1 cellular context compared by ENCODE assay signal in genomic region chr6:26196846-26197683, GRCh38.
TF ChIP-seq lines count a peak whose summit lies in the region.

No MANE protein-coding gene starts in this region.

TF ChIP-seq in HepG2, 621 proteins besides CTCF, POLR2A, EP300 and RAD21 (continued from another document and continues in another):
- peak; percentile 84 for TF ChIP-seq AKNA (CRISPR knock-in tag; IDR thresholded peaks at IDR 0.05; ENCODE audit: borderline replicate concordance)
- TF ChIP-seq TMF1 (CRISPR knock-in tag; IDR thresholded peaks at IDR 0.05; ENCODE audit: low read depth): peak; percentile 96
- peak; percentile 82 for TF ChIP-seq TAF15 (IDR thresholded peaks at IDR 0.05; ENCODE audit: low read depth, low read length, poor library complexity, severe bottlenecking)
- TF ChIP-seq, protein P1, sequence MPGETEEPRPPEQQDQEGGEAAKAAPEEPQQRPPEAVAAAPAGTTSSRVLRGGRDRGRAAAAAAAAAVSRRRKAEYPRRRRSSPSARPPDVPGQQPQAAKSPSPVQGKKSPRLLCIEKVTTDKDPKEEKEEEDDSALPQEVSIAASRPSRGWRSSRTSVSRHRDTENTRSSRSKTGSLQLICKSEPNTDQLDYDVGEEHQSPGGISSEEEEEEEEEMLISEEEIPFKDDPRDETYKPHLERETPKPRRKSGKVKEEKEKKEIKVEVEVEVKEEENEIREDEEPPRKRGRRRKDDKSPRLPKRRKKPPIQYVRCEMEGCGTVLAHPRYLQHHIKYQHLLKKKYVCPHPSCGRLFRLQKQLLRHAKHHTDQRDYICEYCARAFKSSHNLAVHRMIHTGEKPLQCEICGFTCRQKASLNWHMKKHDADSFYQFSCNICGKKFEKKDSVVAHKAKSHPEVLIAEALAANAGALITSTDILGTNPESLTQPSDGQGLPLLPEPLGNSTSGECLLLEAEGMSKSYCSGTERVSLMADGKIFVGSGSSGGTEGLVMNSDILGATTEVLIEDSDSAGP (CRISPR knock-in tag; IDR thresholded peaks at IDR 0.05; ENCODE audit: borderline replicate concordance): peak; percentile 96
- peak; percentile 42 for TF ChIP-seq CEBPG (CRISPR knock-in tag; IDR thresholded peaks at IDR 0.05)
- peak; percentile 99 for TF ChIP-seq FIP1L1 (IDR thresholded peaks at IDR 0.05; ENCODE audit: borderline replicate concordance, insufficient read depth, low read depth, low read length)
- peak; percentile 97 for TF ChIP-seq ARHGAP35 (CRISPR knock-in tag; IDR thresholded peaks at IDR 0.05; ENCODE audit: borderline replicate concordance)
- TF ChIP-seq ZNF879 (CRISPR knock-in tag; IDR thresholded peaks at IDR 0.05): no peak
- no peak; the same call in 1 of the 2 replicates for TF ChIP-seq HNF4G (IDR thresholded peaks at IDR 0.05; ENCODE audit: borderline replicate concordance, low read depth, low read length)
- TF ChIP-seq HNF4G (CRISPR knock-in tag; IDR thresholded peaks at IDR 0.05; ENCODE audit: borderline replicate concordance, low read depth): 0 out of 2 replicates have a peak, but pooled peaks have one; percentile 32
- TF ChIP-seq ZBTB40 (IDR thresholded peaks at IDR 0.05): no peak
- peak; percentile 87 for TF ChIP-seq ZBTB40 (CRISPR knock-in tag; IDR thresholded peaks at IDR 0.05)
- peak; percentile 61; the same call in 1 of the 2 replicates for TF ChIP-seq ZKSCAN1 (IDR thresholded peaks at IDR 0.05; ENCODE audit: low read length)
- TF ChIP-seq ATF7 (IDR thresholded peaks at IDR 0.05): no peak
- 0 out of 2 replicates have a peak, but pooled peaks have one; percentile 44 for TF ChIP-seq ATF7 (CRISPR knock-in tag; IDR thresholded peaks at IDR 0.05)
- peak; percentile 96; the same call in 1 of the 2 replicates for TF ChIP-seq HES4 (CRISPR knock-in tag; IDR thresholded peaks at IDR 0.05; ENCODE audit: borderline replicate concordance)
- TF ChIP-seq ZNF660 (CRISPR knock-in tag; IDR thresholded peaks at IDR 0.05; ENCODE audit: borderline replicate concordance, low read depth): 0 out of 2 replicates have a peak, but pooled peaks have one; percentile 63
- peak; percentile 82 to 95; a peak in 3 of 4 replicates for TF ChIP-seq KLF16 (CRISPR knock-in tag; IDR thresholded peaks at IDR 0.05)
- peak; percentile 88; the same call in 1 of the 2 replicates for TF ChIP-seq MED13 (CRISPR knock-in tag; IDR thresholded peaks at IDR 0.05)
- no peak for TF ChIP-seq MBD4 (IDR thresholded peaks at IDR 0.05; ENCODE audit: borderline replicate concordance, low read length)
- peak; percentile 75; the same call in 1 of the 2 replicates for TF ChIP-seq RFXANK (CRISPR knock-in tag; IDR thresholded peaks at IDR 0.05)
- TF ChIP-seq, protein P2, sequence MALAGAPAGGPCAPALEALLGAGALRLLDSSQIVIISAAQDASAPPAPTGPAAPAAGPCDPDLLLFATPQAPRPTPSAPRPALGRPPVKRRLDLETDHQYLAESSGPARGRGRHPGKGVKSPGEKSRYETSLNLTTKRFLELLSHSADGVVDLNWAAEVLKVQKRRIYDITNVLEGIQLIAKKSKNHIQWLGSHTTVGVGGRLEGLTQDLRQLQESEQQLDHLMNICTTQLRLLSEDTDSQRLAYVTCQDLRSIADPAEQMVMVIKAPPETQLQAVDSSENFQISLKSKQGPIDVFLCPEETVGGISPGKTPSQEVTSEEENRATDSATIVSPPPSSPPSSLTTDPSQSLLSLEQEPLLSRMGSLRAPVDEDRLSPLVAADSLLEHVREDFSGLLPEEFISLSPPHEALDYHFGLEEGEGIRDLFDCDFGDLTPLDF (CRISPR knock-in tag; IDR thresholded peaks at IDR 0.05): 0 out of 2 replicates have a peak, but pooled peaks have one; percentile 37
- peak; percentile 57 for TF ChIP-seq TFE3 (CRISPR knock-in tag; IDR thresholded peaks at IDR 0.05)
- peak; percentile 58 for TF ChIP-seq GFI1 (CRISPR knock-in tag; IDR thresholded peaks at IDR 0.05; ENCODE audit: borderline replicate concordance)
- TF ChIP-seq KLF11 (CRISPR knock-in tag; IDR thresholded peaks at IDR 0.05): peak; percentile 78
- TF ChIP-seq, protein P3, sequence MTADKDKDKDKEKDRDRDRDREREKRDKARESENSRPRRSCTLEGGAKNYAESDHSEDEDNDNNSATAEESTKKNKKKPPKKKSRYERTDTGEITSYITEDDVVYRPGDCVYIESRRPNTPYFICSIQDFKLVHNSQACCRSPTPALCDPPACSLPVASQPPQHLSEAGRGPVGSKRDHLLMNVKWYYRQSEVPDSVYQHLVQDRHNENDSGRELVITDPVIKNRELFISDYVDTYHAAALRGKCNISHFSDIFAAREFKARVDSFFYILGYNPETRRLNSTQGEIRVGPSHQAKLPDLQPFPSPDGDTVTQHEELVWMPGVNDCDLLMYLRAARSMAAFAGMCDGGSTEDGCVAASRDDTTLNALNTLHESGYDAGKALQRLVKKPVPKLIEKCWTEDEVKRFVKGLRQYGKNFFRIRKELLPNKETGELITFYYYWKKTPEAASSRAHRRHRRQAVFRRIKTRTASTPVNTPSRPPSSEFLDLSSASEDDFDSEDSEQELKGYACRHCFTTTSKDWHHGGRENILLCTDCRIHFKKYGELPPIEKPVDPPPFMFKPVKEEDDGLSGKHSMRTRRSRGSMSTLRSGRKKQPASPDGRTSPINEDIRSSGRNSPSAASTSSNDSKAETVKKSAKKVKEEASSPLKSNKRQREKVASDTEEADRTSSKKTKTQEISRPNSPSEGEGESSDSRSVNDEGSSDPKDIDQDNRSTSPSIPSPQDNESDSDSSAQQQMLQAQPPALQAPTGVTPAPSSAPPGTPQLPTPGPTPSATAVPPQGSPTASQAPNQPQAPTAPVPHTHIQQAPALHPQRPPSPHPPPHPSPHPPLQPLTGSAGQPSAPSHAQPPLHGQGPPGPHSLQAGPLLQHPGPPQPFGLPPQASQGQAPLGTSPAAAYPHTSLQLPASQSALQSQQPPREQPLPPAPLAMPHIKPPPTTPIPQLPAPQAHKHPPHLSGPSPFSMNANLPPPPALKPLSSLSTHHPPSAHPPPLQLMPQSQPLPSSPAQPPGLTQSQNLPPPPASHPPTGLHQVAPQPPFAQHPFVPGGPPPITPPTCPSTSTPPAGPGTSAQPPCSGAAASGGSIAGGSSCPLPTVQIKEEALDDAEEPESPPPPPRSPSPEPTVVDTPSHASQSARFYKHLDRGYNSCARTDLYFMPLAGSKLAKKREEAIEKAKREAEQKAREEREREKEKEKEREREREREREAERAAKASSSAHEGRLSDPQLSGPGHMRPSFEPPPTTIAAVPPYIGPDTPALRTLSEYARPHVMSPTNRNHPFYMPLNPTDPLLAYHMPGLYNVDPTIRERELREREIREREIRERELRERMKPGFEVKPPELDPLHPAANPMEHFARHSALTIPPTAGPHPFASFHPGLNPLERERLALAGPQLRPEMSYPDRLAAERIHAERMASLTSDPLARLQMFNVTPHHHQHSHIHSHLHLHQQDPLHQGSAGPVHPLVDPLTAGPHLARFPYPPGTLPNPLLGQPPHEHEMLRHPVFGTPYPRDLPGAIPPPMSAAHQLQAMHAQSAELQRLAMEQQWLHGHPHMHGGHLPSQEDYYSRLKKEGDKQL (CRISPR knock-in tag; IDR thresholded peaks at IDR 0.05; ENCODE audit: low read depth): no peak
